18 cellular contexts compared by ENCODE assay signal in genomic region chr3:41715376-41715775, GRCh38.
DNase-seq lines count a peak whose midpoint lies in the region; ATAC-seq, FAIRE-seq and TF ChIP-seq lines count a peak whose summit lies in the region.
"Had no signal": no experiment of that assay in that cellular context is flagged by ENCODE, and none has a peak within 500 bp of the region (broad histone marks: within the 10 kb centered on the region; RNA-seq: fewer than 3 reads in every experiment).

No MANE protein-coding gene starts in this region.

- peak; percentile 7 for FAIRE-seq in RCC 7860 (lab: Jason Lieb, UNC)
- FAIRE-seq in endometrium (lab: Jason Lieb, UNC), result peak; percentile 71
- FAIRE-seq: A204.1, D721Med, H54 had no signal

- ATAC-seq in Right ventricle myocardium inferior (no peak), HG03108 (IDR thresholded peaks at IDR 0.05; ENCODE audit: unreplicated experiment) (no peak), HG03432 (IDR thresholded peaks at IDR 0.05; ENCODE audit: unreplicated experiment) (no peak)
- ATAC-seq: HCT116 had no signal

- DNase-seq in RCC 7860 (ENCODE audit: low spot score) (peak; percentile 43), mesendoderm (peak; percentile 30), Right ventricle myocardium inferior (ENCODE audit: missing footprints) (no peak), right atrium auricular region (ENCODE audit: low spot score) (no peak)
- DNase-seq: BE2C; CD4-positive, alpha-beta memory T cell; COR-L47; DMS153; GF-D8 had no signal

- H2BK5ac ChIP-seq in mesendoderm (ENCODE audit: low read length), result no peak overlapping the region

- no peaks in the 10 kb centered on the region for H3K9me3 ChIP-seq in right atrium auricular region
- H3K9me3 ChIP-seq: BE2C had no signal

- H3K36me3 ChIP-seq in mesendoderm (ENCODE audit: control insufficient read depth, insufficient read depth, low read length) (no peaks in the 10 kb centered on the region), right atrium auricular region (no peaks in the 10 kb centered on the region)
- H3K36me3 ChIP-seq: BE2C had no signal

- no peak overlapping the region for H3K4me3 ChIP-seq in mesendoderm (ENCODE audit: low read length)
- H3K4me3 ChIP-seq in right atrium auricular region, result no peak overlapping the region
- H3K4me3 ChIP-seq: GM23248 had no signal

- no peaks in the 10 kb centered on the region for H3K79me1 ChIP-seq in mesendoderm (ENCODE audit: low read length)

- no peak overlapping the region for H2AK5ac ChIP-seq in mesendoderm (ENCODE audit: low read length)

- no peak overlapping the region for H3K18ac ChIP-seq in mesendoderm (ENCODE audit: low read length)

- H4K5ac ChIP-seq in mesendoderm (ENCODE audit: low read length), result no peak overlapping the region

- no peaks in the 10 kb centered on the region for H3K27me3 ChIP-seq in mesendoderm (ENCODE audit: insufficient read depth, low read length, poor library complexity)
- no peaks in the 10 kb centered on the region for H3K27me3 ChIP-seq in right atrium auricular region
- H3K27me3 ChIP-seq: BE2C had no signal

- H4K8ac ChIP-seq in mesendoderm (ENCODE audit: low read depth, low read length), result no peak overlapping the region

- H3K79me2 ChIP-seq in mesendoderm (ENCODE audit: control insufficient read depth, insufficient read depth, low read length), result no peaks in the 10 kb centered on the region

- H3K27ac ChIP-seq in mesendoderm (ENCODE audit: low read depth, low read length) (no peak overlapping the region), right atrium auricular region (no peak overlapping the region)
- H3K27ac ChIP-seq: C4-2B, GM23248 had no signal

- H3K9ac ChIP-seq in mesendoderm (ENCODE audit: low read length), result no peak overlapping the region
- H3K9ac ChIP-seq: GM23248 had no signal

- H3K4me2 ChIP-seq in mesendoderm (ENCODE audit: low read length), result no peak overlapping the region

- H3K4me1 ChIP-seq in mesendoderm (ENCODE audit: control insufficient read depth, low read depth, low read length), result no peaks in the 10 kb centered on the region
- no peaks in the 10 kb centered on the region for H3K4me1 ChIP-seq in right atrium auricular region
- H3K4me1 ChIP-seq: BE2C had no signal

- H3K56ac ChIP-seq in mesendoderm (ENCODE audit: low read length), result no peak overlapping the region

- no peak overlapping the region for H2BK120ac ChIP-seq in mesendoderm (ENCODE audit: low read depth, low read length)

- no peak overlapping the region for H2BK15ac ChIP-seq in mesendoderm (replicated peaks; ENCODE audit: low read depth)

- no CpG with 5 or more reads among the region's 3 CpGs for WGBS in mesendoderm (ENCODE audit: extremely low coverage, insufficient coverage, low lambda C conversion rate)

- intact Hi-C loops in Right ventricle myocardium inferior (cut with DNase I), result loop anchor here (5.0 kb wide), 1 partner anchor 1133 kb away; no protein-coding TSS in a partner anchor

- H3K4ac ChIP-seq in mesendoderm (ENCODE audit: low read depth, low read length), result no peak overlapping the region

- no peak overlapping the region for H3K23ac ChIP-seq in mesendoderm (ENCODE audit: low read length)

- TF ChIP-seq CTCF in right atrium auricular region (IDR thresholded peaks at IDR 0.05), result no peak

Comparison
In these comparisons a context has a peak if more than half of its experiments do, and no peak if none do; other contexts are left out.
1. DNase-seq: peak in RCC 7860 (single experiment) and mesendoderm (single experiment); none in Right ventricle myocardium inferior (single experiment) and right atrium auricular region (single experiment).